ENCODE assay signal across 20 cellular contexts in the genomic region with DNA sequence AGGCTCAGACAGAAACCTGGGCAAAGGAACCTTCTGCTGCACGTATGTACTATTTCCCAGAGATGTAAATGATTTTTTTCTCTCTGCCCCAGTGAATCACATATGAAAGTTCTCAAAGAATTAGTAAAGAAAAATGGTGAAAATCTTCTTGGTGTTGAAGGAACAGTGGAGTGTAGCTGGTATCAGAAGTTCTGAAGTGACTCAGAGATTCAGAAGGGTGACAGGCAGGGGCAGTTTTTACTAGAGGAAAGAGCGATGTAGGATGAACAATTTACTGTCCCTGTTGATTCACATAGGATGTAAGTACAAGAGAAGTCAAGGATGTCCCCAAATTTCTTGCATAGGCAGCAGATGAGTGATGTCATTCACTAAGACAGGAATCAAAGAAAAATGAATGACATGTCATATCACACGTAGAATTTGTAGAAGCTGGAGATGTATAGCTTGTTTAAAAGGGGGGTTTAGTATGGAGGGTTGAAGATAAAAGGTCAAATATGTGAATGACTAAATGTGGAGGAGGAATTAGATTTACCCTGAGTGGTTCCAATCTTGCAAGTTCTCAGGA. TPM values are rescaled to one million over a fixed set of nuclear protein-coding genes. Genes with fewer than 3 reads are reported as not detected.
DNase-seq lines count a peak whose midpoint lies in the region; ATAC-seq and TF ChIP-seq lines count a peak whose summit lies in the region.
"Had no signal": no experiment of that assay in that cellular context is flagged by ENCODE, and none has a peak within 500 bp of the region (broad histone marks: within the 10 kb centered on the region; RNA-seq: fewer than 3 reads in every experiment).

No MANE protein-coding gene starts in this region.

- H3K4me1 ChIP-seq in lower lobe of right lung (peaks cover 69% of the 10 kb centered on the region), smooth muscle cell (ENCODE audit: low read depth) (peaks cover 29% of the 10 kb centered on the region)

- H2AFZ ChIP-seq in smooth muscle cell (ENCODE audit: low read depth): no peak overlapping the region

- no peaks in the 10 kb centered on the region for H4K20me1 ChIP-seq in smooth muscle cell (ENCODE audit: low read depth)

- H3K4me3 ChIP-seq in lower lobe of right lung (no peak overlapping the region), smooth muscle cell (no peak overlapping the region)
- H3K4me3 ChIP-seq: GM12878, Peyer's patch, SJSA1 had no signal

- peaks cover 6% of the 10 kb centered on the region for H3K27me3 Mint-ChIP-seq in activated T-helper 17 cell treated with anti-CD3 and anti-CD28 coated beads, Interleukin-2, amount 50 U/mL, for 72 hours
- peaks cover 0 to 7% (median 1%) of the 10 kb centered on the region in 5 donors for H3K27me3 Mint-ChIP-seq in naive thymus-derived CD8-positive, alpha-beta T cell
- H3K27me3 Mint-ChIP-seq: activated CD4-positive, alpha-beta memory T cell treated with anti-CD3 and anti-CD28 coated beads, Interleukin-2, amount 10 ng/mL, durations not matched to agents 7 days and 5 days had no signal

- no peak for TF ChIP-seq CTCF in lower lobe of right lung (IDR thresholded peaks at IDR 0.05)
- TF ChIP-seq CTCF in smooth muscle cell (IDR thresholded peaks at IDR 0.05; ENCODE audit: borderline replicate concordance, insufficient read depth, poor library complexity, severe bottlenecking): no peak

- no peak overlapping the region for H3K4me2 ChIP-seq in smooth muscle cell

- no peak overlapping the region for H3K4me3 Mint-ChIP-seq in activated T-helper 17 cell treated with anti-CD3 and anti-CD28 coated beads, Interleukin-2, amount 50 U/mL, for 72 hours
- no peak overlapping the region for H3K4me3 Mint-ChIP-seq in naive thymus-derived CD8-positive, alpha-beta T cell
- H3K4me3 Mint-ChIP-seq: activated CD4-positive, alpha-beta memory T cell treated with anti-CD3 and anti-CD28 coated beads, Interleukin-2, amount 10 ng/mL, durations not matched to agents 7 days and 5 days; CD14-positive monocyte; endodermal cell; stimulated activated memory B cell treated with anti-CD40 and anti-IgM and Interleukin-4, amounts not matched to agents 10 μg/mL and 1 μg/mL and 100 μg/mL, for 72 hours; T-cell had no signal

- H3K36me3 Mint-ChIP-seq in activated T-helper 17 cell treated with anti-CD3 and anti-CD28 coated beads, Interleukin-2, amount 50 U/mL, for 72 hours (ENCODE audit: low read depth): no peaks in the 10 kb centered on the region
- no peaks in the 10 kb centered on the region for H3K36me3 Mint-ChIP-seq in naive thymus-derived CD8-positive, alpha-beta T cell
- H3K36me3 Mint-ChIP-seq: stimulated activated memory B cell treated with anti-CD40 and anti-IgM and Interleukin-4, amounts not matched to agents 10 μg/mL and 1 μg/mL and 100 μg/mL, for 72 hours; T-cell had no signal

- H3K36me3 ChIP-seq in lower lobe of right lung (no peaks in the 10 kb centered on the region), smooth muscle cell (ENCODE audit: low read depth) (no peaks in the 10 kb centered on the region)
- H3K36me3 ChIP-seq: Peyer's patch, SJSA1 had no signal

- no peaks in the 10 kb centered on the region for H3K9me3 ChIP-seq in lower lobe of right lung
- H3K9me3 ChIP-seq in smooth muscle cell (replicated peaks; ENCODE audit: low read depth): no peaks in the 10 kb centered on the region
- H3K9me3 ChIP-seq: Peyer's patch, SJSA1 had no signal

- H3K79me2 ChIP-seq in smooth muscle cell (ENCODE audit: low read depth): peaks cover 80% of the 10 kb centered on the region

- H3K9me3 Mint-ChIP-seq in activated T-helper 17 cell treated with anti-CD3 and anti-CD28 coated beads, Interleukin-2, amount 50 U/mL, for 72 hours: no peaks in the 10 kb centered on the region
- H3K9me3 Mint-ChIP-seq in naive thymus-derived CD8-positive, alpha-beta T cell: peaks cover 0 to 4% (median 0%) of the 10 kb centered on the region in 9 donors
- H3K9me3 Mint-ChIP-seq: activated CD4-positive, alpha-beta memory T cell treated with anti-CD3 and anti-CD28 coated beads, Interleukin-2, amount 10 ng/mL, durations not matched to agents 7 days and 5 days; endodermal cell; stimulated activated memory B cell treated with anti-CD40 and anti-IgM and Interleukin-4, amounts not matched to agents 10 μg/mL and 1 μg/mL and 100 μg/mL, for 72 hours had no signal

- intact Hi-C loops in lower lobe of right lung (cut with DNase I): no loop called here

- H3K27ac ChIP-seq in lower lobe of right lung (peak overlapping the region; percentile 4), smooth muscle cell (ENCODE audit: low read depth) (peak overlapping the region; percentile 68)
- H3K27ac ChIP-seq: SJSA1 had no signal

- H3K4me1 Mint-ChIP-seq in activated T-helper 17 cell treated with anti-CD3 and anti-CD28 coated beads, Interleukin-2, amount 50 U/mL, for 72 hours: no peaks in the 10 kb centered on the region
- H3K4me1 Mint-ChIP-seq in naive thymus-derived CD8-positive, alpha-beta T cell: no peaks in the 10 kb centered on the region
- H3K4me1 Mint-ChIP-seq: activated CD4-positive, alpha-beta memory T cell treated with anti-CD3 and anti-CD28 coated beads, Interleukin-2, amount 10 ng/mL, durations not matched to agents 7 days and 5 days; stimulated activated memory B cell treated with anti-CD40 and anti-IgM and Interleukin-4, amounts not matched to agents 10 μg/mL and 1 μg/mL and 100 μg/mL, for 72 hours; T-cell had no signal

- POLR2A ChIA-PET in naive thymus-derived CD8-positive, alpha-beta T cell (lab: Charles Lee): no interaction called here

- H3K9ac ChIP-seq in smooth muscle cell (ENCODE audit: low read depth): no peak overlapping the region

- H3K27me3 ChIP-seq in lower lobe of right lung (ENCODE audit: low read depth) (no peaks in the 10 kb centered on the region), smooth muscle cell (ENCODE audit: low read depth) (no peaks in the 10 kb centered on the region)
- H3K27me3 ChIP-seq: Peyer's patch, SJSA1 had no signal

- ATAC-seq in GM21717 (IDR thresholded peaks at IDR 0.05; ENCODE audit: unreplicated experiment) (peak; percentile 50), lower lobe of right lung (no peak), HG03108 (IDR thresholded peaks at IDR 0.05; ENCODE audit: unreplicated experiment) (no peak)
- peak; percentile 28 for ATAC-seq in activated T-helper 17 cell treated with anti-CD3 and anti-CD28 coated beads, Interleukin-2, amount 50 U/mL, for 72 hours (replicated peaks)
- no peak for ATAC-seq in naive thymus-derived CD8-positive, alpha-beta T cell
- ATAC-seq: GM12878; stimulated activated memory B cell treated with anti-CD40 and anti-IgM and Interleukin-4, amounts not matched to agents 10 μg/mL and 1 μg/mL and 100 μg/mL, for 72 hours; T-cell had no signal

- no peaks in the 10 kb centered on the region for H3F3A ChIP-seq in smooth muscle cell (ENCODE audit: low read depth)

- DNase-seq in lower lobe of right lung (no peak), smooth muscle cell (lab: John Stamatoyannopoulos, UW; ENCODE audit: unreplicated experiment) (no peak), AML-193 (lab: John Stamatoyannopoulos, UW) (no peak)
- no peak for DNase-seq in naive thymus-derived CD8-positive, alpha-beta T cell
- DNase-seq: activated CD4-positive, alpha-beta memory T cell treated with anti-CD3 and anti-CD28 coated beads, Interleukin-2, amount 10 ng/mL, durations not matched to agents 7 days and 5 days; activated CD4-positive, CD25-positive, alpha-beta regulatory T cell; activated effector memory CD4-positive, alpha-beta T cell treated with anti-CD3 and anti-CD28 coated beads, Interleukin-2, amount 50 U/mL, for 16 hours; cortex of kidney; endodermal cell; NCI-H1694 treated with DMSO at 0.1 percent for 48 hours; Peyer's patch; stimulated activated CD4-positive, alpha-beta T cell treated with anti-CD3 and anti-CD28 coated beads, Interleukin-4, amount 100 ng/mL, for 1 hour; T-cell had no signal

- no peak overlapping the region for H3K27ac Mint-ChIP-seq in activated T-helper 17 cell treated with anti-CD3 and anti-CD28 coated beads, Interleukin-2, amount 50 U/mL, for 72 hours
- no peak overlapping the region for H3K27ac Mint-ChIP-seq in naive thymus-derived CD8-positive, alpha-beta T cell
- H3K27ac Mint-ChIP-seq: activated CD4-positive, alpha-beta memory T cell treated with anti-CD3 and anti-CD28 coated beads, Interleukin-2, amount 10 ng/mL, durations not matched to agents 7 days and 5 days; endodermal cell; stimulated activated memory B cell treated with anti-CD40 and anti-IgM and Interleukin-4, amounts not matched to agents 10 μg/mL and 1 μg/mL and 100 μg/mL, for 72 hours; T-cell had no signal

- WGBS in smooth muscle cell (ENCODE audit: low lambda C conversion rate): 66% methylated on average over 3 of the region's 3 CpGs

RNA-seq across cellular contexts. Expression of gene WLS, which starts 26.4 kb away (rescaled TPM):
- under 1 TPM in 1 of 2 donors, not detected in 1; 0.11 TPM for total RNA-seq in activated T-helper 17 cell treated with anti-CD3 and anti-CD28 coated beads, Interleukin-2, amount 50 U/mL, for 72 hours
- total RNA-seq in lower lobe of right lung: 85.2 TPM
- total RNA-seq in smooth muscle cell: 92.5 and 112 TPM in 2 replicates
- polyA plus RNA-seq in smooth muscle cell: 58.1 and 93.2 TPM in 2 replicates
- not detected for total RNA-seq in naive thymus-derived CD8-positive, alpha-beta T cell
- polyA plus RNA-seq in naive thymus-derived CD8-positive, alpha-beta T cell: not detected
- total RNA-seq: activated CD4-positive, alpha-beta memory T cell treated with anti-CD3 and anti-CD28 coated beads, Interleukin-2, amount 10 ng/mL, durations not matched to agents 7 days and 5 days had no signal

Comparison
In these comparisons a context has a peak if more than half of its experiments do, and no peak if none do; other contexts are left out.
1. ATAC-seq: peak in GM21717 (single experiment) and activated T-helper 17 cell treated with anti-CD3 and anti-CD28 coated beads, Interleukin-2, amount 50 U/mL, for 72 hours (single experiment); none in lower lobe of right lung (0 of 2), HG03108 (single experiment) and naive thymus-derived CD8-positive, alpha-beta T cell (0 of 2).
2. RNA of gene WLS, which starts 26.4 kb away (total RNA-seq): 92.5 to 112 TPM in smooth muscle cell and 85.2 TPM in lower lobe of right lung (single experiment); 0.11 TPM in activated T-helper 17 cell treated with anti-CD3 and anti-CD28 coated beads, Interleukin-2, amount 50 U/mL, for 72 hours and not detected in naive thymus-derived CD8-positive, alpha-beta T cell; every median in the first group is over 10 times any median in the second.